In genomic region chrX:140318306-140318705, GRCh38 we compare ENCODE assay signal across 24 cellular contexts.
DNase-seq lines count a peak whose midpoint lies in the region; FAIRE-seq and TF ChIP-seq lines count a peak whose summit lies in the region.
"Had no signal": no experiment of that assay in that cellular context is flagged by ENCODE, and none has a peak within 500 bp of the region (broad histone marks: within the 10 kb centered on the region; RNA-seq: fewer than 3 reads in every experiment).

No MANE protein-coding gene starts in this region.

- no peak overlapping the region for H3K4me3 Mint-ChIP-seq in activated naive CD4-positive, alpha-beta T cell treated with anti-CD3 and anti-CD28 coated beads, Interleukin-2, amount 10 ng/mL, durations not matched to agents 7 days and 5 days
- H3K4me3 Mint-ChIP-seq: mesothelial cell of epicardium; nephron progenitor cell; T-helper 2 cell treated with Interferon-gamma antibody and Interleukin-4, amounts not matched to agents 5 μg/mL and 100 μg/mL, for 36 hours had no signal

- BruUV-seq in A673 (replicated peaks; lab: Mats Ljungman, UMichigan) = no TSS peak

- CTCF ChIA-PET in A673 (lab: Charles Lee) (no interaction called here), RWPE1 (lab: Yijun Ruan, JAX) (no interaction called here)
- CTCF ChIA-PET in activated naive CD4-positive, alpha-beta T cell treated with anti-CD3 and anti-CD28 coated beads, Interleukin-2, amount 10 ng/mL, durations not matched to agents 7 days and 5 days (lab: Charles Lee) = no interaction called here

- DNase-seq in A673 (ENCODE audit: low spot score) = peak; percentile 1
- DNase-seq in HS-5 (ENCODE audit: low read depth) = peak; percentile 34
- DNase-seq in RWPE1 (ENCODE audit: low spot score) = peak; percentile 26
- DNase-seq in epithelial cell of proximal tubule (ENCODE audit: low read depth) = peak; percentile 9
- no peak for DNase-seq in NCI-H187 (lab: John Stamatoyannopoulos, UW)
- DNase-seq in NOMO-1 (lab: John Stamatoyannopoulos, UW; ENCODE audit: unreplicated experiment in 2 of 2) = no peak
- no peak for DNase-seq in activated naive CD4-positive, alpha-beta T cell treated with anti-CD3 and anti-CD28 coated beads, Interleukin-2, amount 10 ng/mL, durations not matched to agents 7 days and 5 days
- DNase-seq in small intestine = no peak
- DNase-seq: 8988T, DMS 273 treated with DMSO at 0.1 percent for 48 hours, gastrocnemius medialis, Kasumi-1, NCI-H146, NCI-H774, nephron progenitor cell, PC-9, spleen, uterus had no signal

- H3K27ac ChIP-seq in A673 (ENCODE audit: low read depth, low read length, poor library complexity, severe bottlenecking) (no peak overlapping the region), RWPE1 (no peak overlapping the region), small intestine (ENCODE audit: low read depth in 1 of 2, low read length in 1 of 2) (no peak overlapping the region)
- H3K27ac ChIP-seq: BLaER1 treated with 17β-estradiol and CSF1 and Interleukin-3, amounts not matched to agents 10 nM and 100 nM; gastrocnemius medialis; PC-9; prostate gland; SK-N-MC; spleen; uterus had no signal

- H3K36me3 ChIP-seq in A673 (ENCODE audit: insufficient read depth, low read length, poor library complexity, severe bottlenecking) = no peaks in the 10 kb centered on the region
- H3K36me3 ChIP-seq in small intestine (ENCODE audit: control insufficient read depth in 2 of 2, insufficient read depth in 2 of 2, low read length in 2 of 2) = no peaks in the 10 kb centered on the region
- H3K36me3 ChIP-seq: BLaER1 treated with 17β-estradiol and CSF1 and Interleukin-3, amounts not matched to agents 10 nM and 100 nM; gastrocnemius medialis; prostate gland; spleen; uterus had no signal

- FAIRE-seq in small intestine (lab: Jason Lieb, UNC) = no peak
- FAIRE-seq: HTR-8/SVneo had no signal

- H3K9me3 Mint-ChIP-seq in activated naive CD4-positive, alpha-beta T cell treated with anti-CD3 and anti-CD28 coated beads, Interleukin-2, amount 10 ng/mL, durations not matched to agents 7 days and 5 days = no peaks in the 10 kb centered on the region
- H3K9me3 Mint-ChIP-seq: mesothelial cell of epicardium, nephron progenitor cell had no signal

- WGBS in small intestine, 3 donors = 73 to 74% (median 73%) methylated on average over 4 of the region's 4 CpGs

- no peaks in the 10 kb centered on the region for H3K9me3 ChIP-seq in A673 (ENCODE audit: low read depth, low read length, poor library complexity, severe bottlenecking)
- no peaks in the 10 kb centered on the region for H3K9me3 ChIP-seq in small intestine (ENCODE audit: control insufficient read depth, low read depth)
- H3K9me3 ChIP-seq: gastrocnemius medialis, prostate gland, spleen, uterus had no signal

- POLR2A ChIA-PET in A673 (lab: Charles Lee; ENCODE audit: low non-redundant PET) = no interaction called here
- POLR2A ChIA-PET in RWPE1 (lab: Yijun Ruan, JAX; ENCODE audit: low non-redundant PET) = no interaction called here

- no peak overlapping the region for H3K4me3 ChIP-seq in A673 (ENCODE audit: low read depth, low read length, poor library complexity, severe bottlenecking)
- H3K4me3 ChIP-seq in epithelial cell of proximal tubule (ENCODE audit: low read depth, low read length) = no peak overlapping the region
- no peak overlapping the region for H3K4me3 ChIP-seq in small intestine (ENCODE audit: low read depth in 1 of 2, low read length in 2 of 2)
- H3K4me3 ChIP-seq: BLaER1 treated with 17β-estradiol and CSF1 and Interleukin-3, amounts not matched to agents 10 nM and 100 nM; gastrocnemius medialis; PC-9; prostate gland; SK-N-MC; spleen; uterus had no signal

- no peaks in the 10 kb centered on the region for H3K27me3 Mint-ChIP-seq in activated naive CD4-positive, alpha-beta T cell treated with anti-CD3 and anti-CD28 coated beads, Interleukin-2, amount 10 ng/mL, durations not matched to agents 7 days and 5 days

- H3K4me1 Mint-ChIP-seq in activated naive CD4-positive, alpha-beta T cell treated with anti-CD3 and anti-CD28 coated beads, Interleukin-2, amount 10 ng/mL, durations not matched to agents 7 days and 5 days = no peaks in the 10 kb centered on the region
- H3K4me1 Mint-ChIP-seq: mesothelial cell of epicardium, nephron progenitor cell had no signal

- intact Hi-C loops in A673 (cut with micrococcal nuclease; ENCODE audit: unreplicated experiment) = no loop called here

- TF ChIP-seq CTCF in A673 (conservative IDR thresholded peaks at IDR 0.05; ENCODE audit: low read depth, low read length) (no peak), RWPE1 (conservative IDR thresholded peaks at IDR 0.05; ENCODE audit: low read depth) (no peak), epithelial cell of proximal tubule (conservative IDR thresholded peaks at IDR 0.05; ENCODE audit: low read depth, low read length) (no peak)

- H3K27ac Mint-ChIP-seq in activated naive CD4-positive, alpha-beta T cell treated with anti-CD3 and anti-CD28 coated beads, Interleukin-2, amount 10 ng/mL, durations not matched to agents 7 days and 5 days = no peak overlapping the region
- H3K27ac Mint-ChIP-seq: mesothelial cell of epicardium; nephron progenitor cell; T-helper 2 cell treated with Interferon-gamma antibody and Interleukin-4, amounts not matched to agents 5 μg/mL and 100 μg/mL, for 36 hours had no signal

- H3K4me1 ChIP-seq in A673 (ENCODE audit: insufficient read depth, low read length, poor library complexity, severe bottlenecking) (no peaks in the 10 kb centered on the region), small intestine (ENCODE audit: control insufficient read depth in 2 of 2, insufficient read depth in 1 of 2, low read depth in 1 of 2, low read length in 1 of 2) (no peaks in the 10 kb centered on the region)
- H3K4me1 ChIP-seq: BLaER1 treated with 17β-estradiol and CSF1 and Interleukin-3, amounts not matched to agents 10 nM and 100 nM; gastrocnemius medialis; prostate gland; spleen; uterus had no signal

- H3K36me3 Mint-ChIP-seq in activated naive CD4-positive, alpha-beta T cell treated with anti-CD3 and anti-CD28 coated beads, Interleukin-2, amount 10 ng/mL, durations not matched to agents 7 days and 5 days = no peaks in the 10 kb centered on the region
- H3K36me3 Mint-ChIP-seq: mesothelial cell of epicardium had no signal

- H3K27me3 ChIP-seq in A673 (replicated peaks; ENCODE audit: insufficient read depth, low read depth, low read length, poor library complexity) (no peaks in the 10 kb centered on the region), small intestine (ENCODE audit: control insufficient read depth in 2 of 2, insufficient read depth in 2 of 2, low read length in 2 of 2) (no peaks in the 10 kb centered on the region)
- H3K27me3 ChIP-seq: gastrocnemius medialis, spleen, uterus had no signal

Comparison
In these comparisons a context has a peak if more than half of its experiments do, and no peak if none do; other contexts are left out.
1. DNase-seq: peak in A673 (single experiment), HS-5 (single experiment), RWPE1 (single experiment) and epithelial cell of proximal tubule (single experiment); none in NCI-H187 (0 of 2), NOMO-1 (0 of 2), activated naive CD4-positive, alpha-beta T cell treated with anti-CD3 and anti-CD28 coated beads, Interleukin-2, amount 10 ng/mL, durations not matched to agents 7 days and 5 days (single experiment) and small intestine (single experiment).